In the genomic region with DNA sequence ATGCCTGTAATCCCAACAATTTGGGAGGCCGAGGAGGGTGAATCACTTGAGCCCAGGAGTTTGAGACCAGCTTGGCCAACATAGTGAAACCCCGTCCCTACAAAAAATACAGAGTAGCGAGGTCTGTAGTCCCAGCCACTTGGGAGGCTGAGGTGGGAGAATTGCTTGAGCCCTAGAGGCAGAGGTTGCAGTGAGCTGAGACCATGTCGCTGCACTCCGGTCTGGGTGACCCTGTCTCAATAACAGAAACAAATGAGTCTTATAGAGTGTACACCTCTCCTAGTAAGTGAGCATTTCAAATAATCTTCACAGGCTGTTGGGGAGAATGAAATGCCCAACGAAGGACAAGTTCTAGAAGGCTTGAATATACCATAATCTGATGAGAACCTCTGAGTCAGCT, we compare ENCODE assay signal across 23 cellular contexts. TPM values are rescaled to one million over a fixed set of nuclear protein-coding genes. Genes with fewer than 3 reads are reported as not detected.
DNase-seq lines count a peak whose midpoint lies in the region; ATAC-seq, FAIRE-seq and TF ChIP-seq lines count a peak whose summit lies in the region.
"Had no signal": no experiment of that assay in that cellular context is flagged by ENCODE, and none has a peak within 500 bp of the region (broad histone marks: within the 10 kb centered on the region; RNA-seq: fewer than 3 reads in every experiment).

No MANE protein-coding gene starts in this region.

- H2BK5ac ChIP-seq in H1 (ENCODE audit: low read depth, low read length), result no peak overlapping the region

- H4K8ac ChIP-seq in H1 (ENCODE audit: extremely low read depth, insufficient read depth, low read length), result no peak overlapping the region

- no peak overlapping the region for H4K5ac ChIP-seq in H1 (ENCODE audit: insufficient read length, low read depth, low read length)

- H3K27ac Mint-ChIP-seq in GM23338, result no peak overlapping the region
- H3K27ac Mint-ChIP-seq: B cell; CD4-positive, alpha-beta T cell; CD8-positive, alpha-beta T cell had no signal

- TF ChIP-seq RAD21 in H1 (IDR thresholded peaks at IDR 0.05 in 1 of 2, conservative IDR thresholded peaks at IDR 0.05 in 1 of 2; ENCODE audit: low read depth in 2 of 2, low read length in 2 of 2), result no peak

- H3K4ac ChIP-seq in H1 (replicated peaks; ENCODE audit: insufficient read length, low read depth, low read length), result no peak overlapping the region

- 95% methylated on average over 6 of the region's 6 CpGs; no CpG with 5 or more reads in 1 of the 2 experiments for WGBS in H1 (ENCODE audit: extremely low coverage in 1 of 2, insufficient coverage in 1 of 2, insufficient read length in 1 of 2, insufficient replicate concordance in 2 of 2, low coverage in 1 of 2, low lambda C conversion rate in 2 of 2, missing lambda C conversion rate in 1 of 2), 2 experiments
- WGBS in heart right ventricle, 2 donors, result 93 to 95% methylated on average over 6 of the region's 6 CpGs

- DNase-seq in GM23338 (ENCODE audit: low spot score) (no peak), H1 (ENCODE audit: low read depth in 1 of 2, low spot score in 2 of 2) (no peak), heart right ventricle (no peak)
- DNase-seq in activated CD4-positive, alpha-beta T cell treated with anti-CD3 and anti-CD28 coated beads for 1 hour, result no peak
- DNase-seq in activated CD4-positive, CD25-positive, alpha-beta regulatory T cell (lab: John Stamatoyannopoulos, UW), result no peak
- DNase-seq: 8988T; AML-193; Caco-2; Calu3; CD4-positive, alpha-beta T cell; CD8-positive, alpha-beta T cell; DMS79 treated with DMSO at 0.1 percent for 48 hours; GF-D8 had no signal

- no peak overlapping the region for H2BK120ac ChIP-seq in H1 (replicated peaks; ENCODE audit: low read depth, low read length)

- peaks cover 48% of the 10 kb centered on the region for H4K20me1 ChIP-seq in GM23338 (replicated peaks; ENCODE audit: insufficient read depth)
- peaks cover 10% of the 10 kb centered on the region in 2 experiments for H4K20me1 ChIP-seq in H1 (replicated peaks in 1 of 2; ENCODE audit: control insufficient read depth in 1 of 2, insufficient read depth in 2 of 2, low read length in 2 of 2)

- peaks cover 3% of the 10 kb centered on the region for H3K79me1 ChIP-seq in H1 (ENCODE audit: low read depth, low read length)

- H3K18ac ChIP-seq in H1 (ENCODE audit: extremely low read depth, low read length), result no peak overlapping the region

- POLR2A ChIA-PET in H1 (lab: Charles Lee; ENCODE audit: partially characterized antibody), result interaction anchor here (0.6 to 2.3 kb wide), 7 partner anchors 14 to 376 kb away, joined by 3 to 6 read pairs (median 3); no protein-coding TSS in a partner anchor

- TF ChIP-seq EP300 in H1 (IDR thresholded peaks at IDR 0.05; ENCODE audit: borderline replicate concordance in 1 of 2, low read depth in 2 of 2, low read length in 2 of 2), result no peak

- H3K27ac ChIP-seq in GM23338 (ENCODE audit: low read depth), result peak overlapping the region; percentile 47; the same call in 1 of the 2 replicates
- peak overlapping the region; percentile 47; the same call in 1 of the 2 replicates for H3K27ac ChIP-seq in VCaP
- H3K27ac ChIP-seq in H1 (ENCODE audit: low read depth, low read length), result no peak overlapping the region
- H3K27ac ChIP-seq in heart right ventricle, result no peak overlapping the region
- H3K27ac ChIP-seq: BLaER1 treated with 17β-estradiol and CSF1 and Interleukin-3, amounts not matched to agents 10 nM and 100 nM; C4-2B had no signal

- H3K4me2 ChIP-seq in GM23338, result no peak overlapping the region
- no peak overlapping the region for H3K4me2 ChIP-seq in H1 (ENCODE audit: insufficient read depth in 1 of 2, low read depth in 2 of 2, low read length in 2 of 2)
- H3K4me2 ChIP-seq: BLaER1 treated with 17β-estradiol and CSF1 and Interleukin-3, amounts not matched to agents 10 nM and 100 nM had no signal

- H3K4me3 Mint-ChIP-seq in GM23338, result no peak overlapping the region
- H3K4me3 Mint-ChIP-seq: B cell; CD4-positive, alpha-beta T cell; CD8-positive, alpha-beta T cell had no signal

- no peak for FAIRE-seq in H1 (lab: Jason Lieb, UNC)
- FAIRE-seq: A204.1, D721Med, G401.6, GM12891, GM19239 had no signal

- H3K36me3 Mint-ChIP-seq in GM23338 (ENCODE audit: low read depth), result peaks cover 94% of the 10 kb centered on the region
- H3K36me3 Mint-ChIP-seq: CD8-positive, alpha-beta T cell had no signal

- H3K36me3 ChIP-seq in GM23338 (ENCODE audit: insufficient read depth) (peaks cover 83% of the 10 kb centered on the region), H1 (ENCODE audit: control insufficient read depth in 2 of 4, insufficient read depth in 4 of 4, low read length in 3 of 4) (peaks cover 60 to 91% (median 83%) of the 10 kb centered on the region in 4 experiments), heart right ventricle (peaks cover 0 to 14% (median 0%) of the 10 kb centered on the region in 9 donors)

- H3K56ac ChIP-seq in H1 (replicated peaks; ENCODE audit: insufficient read length, low read depth, low read length), result no peak overlapping the region

- no peak overlapping the region for H2AK5ac ChIP-seq in H1 (ENCODE audit: low read depth, low read length)

- no peak overlapping the region for H3K14ac ChIP-seq in H1 (ENCODE audit: insufficient read length)

- CTCF ChIA-PET in H1 (lab: Charles Lee; ENCODE audit: partially characterized antibody), result interaction anchor here (0.6 kb wide), 2 partner anchors 416 to 1453 kb away, joined by 3 read pairs; no protein-coding TSS in a partner anchor

- peaks cover 9% of the 10 kb centered on the region for H3K23me2 ChIP-seq in H1 (ENCODE audit: low read depth, low read length)

- no peaks in the 10 kb centered on the region for H3K9me3 ChIP-seq in H1 (ENCODE audit: insufficient read depth in 2 of 2, low read depth in 1 of 2, low read length in 1 of 2)
- H3K9me3 ChIP-seq in heart right ventricle, result no peaks in the 10 kb centered on the region
- H3K9me3 ChIP-seq: Caco-2 had no signal

- TF ChIP-seq CTCF in GM23338 (conservative IDR thresholded peaks at IDR 0.05; ENCODE audit: low read depth in 2 of 2) (no peak), VCaP (conservative IDR thresholded peaks at IDR 0.05) (no peak), H1 (IDR thresholded peaks at IDR 0.05; ENCODE audit: control extremely low read depth in 1 of 3, insufficient read depth in 1 of 3, low read depth in 1 of 3, low read length in 3 of 3) (no peak), heart right ventricle (IDR thresholded peaks at IDR 0.05) (no peak)

- no peak overlapping the region for H3K4me3 ChIP-seq in GM23338
- no peak overlapping the region for H3K4me3 ChIP-seq in H1 (ENCODE audit: extremely low read depth in 1 of 4, insufficient read depth in 2 of 4, low read depth in 3 of 4, low read length in 4 of 4)
- H3K4me3 ChIP-seq in heart right ventricle, result no peak overlapping the region
- H3K4me3 ChIP-seq: BLaER1 treated with 17β-estradiol and CSF1 and Interleukin-3, amounts not matched to agents 10 nM and 100 nM had no signal

- peak in 1 of 2 experiments; percentile 24; a peak in 1 of 3 replicates for TF ChIP-seq POLR2A in H1 (IDR thresholded peaks at IDR 0.05; ENCODE audit: control extremely low read depth in 1 of 2, low read depth in 2 of 2, low read length in 2 of 2)

- intact Hi-C loops in heart right ventricle (cut with DNase I), result no loop called here

- ATAC-seq in GM23338 (no peak), heart right ventricle (no peak), GM19324 (IDR thresholded peaks at IDR 0.05; ENCODE audit: low FRiP score, unreplicated experiment) (no peak)
- ATAC-seq: CD8-positive, alpha-beta T cell had no signal

- H3F3A ChIP-seq in GM23338 (replicated peaks; ENCODE audit: low read depth), result peaks cover 67% of the 10 kb centered on the region

- no peak overlapping the region for H2BK12ac ChIP-seq in H1 (ENCODE audit: low read depth, low read length)

- H3K9me2 ChIP-seq in GM23338 (ENCODE audit: insufficient read depth), result no peaks in the 10 kb centered on the region

- no peaks in the 10 kb centered on the region for H3K9me3 Mint-ChIP-seq in GM23338
- H3K9me3 Mint-ChIP-seq: CD4-positive, alpha-beta T cell; CD8-positive, alpha-beta T cell had no signal

- peaks cover 7% of the 10 kb centered on the region for H3K27me3 Mint-ChIP-seq in GM23338 (ENCODE audit: insufficient read depth, low read depth, poor library complexity)

- H3K4me1 Mint-ChIP-seq in GM23338, result peaks cover 16% of the 10 kb centered on the region

- no peak overlapping the region for H4K91ac ChIP-seq in H1 (replicated peaks; ENCODE audit: insufficient read length, low read length)

- H3K27me3 ChIP-seq in GM23338 (ENCODE audit: insufficient read depth) (no peaks in the 10 kb centered on the region), H1 (replicated peaks in 1 of 4; ENCODE audit: control insufficient read depth in 3 of 4, extremely low read depth in 1 of 4, insufficient read depth in 3 of 4, low read length in 3 of 4) (no peaks in the 10 kb centered on the region), heart right ventricle (peaks cover 0 to 26% (median 11%) of the 10 kb centered on the region in 7 donors)
- H3K27me3 ChIP-seq: BLaER1 treated with 17β-estradiol and CSF1 and Interleukin-3, amounts not matched to agents 10 nM and 100 nM had no signal

- H3K23ac ChIP-seq in H1 (ENCODE audit: insufficient read length), result no peak overlapping the region

- no peak overlapping the region for H2AFZ ChIP-seq in GM23338
- no peak overlapping the region for H2AFZ ChIP-seq in H1 (ENCODE audit: low read length)

- H3K9ac ChIP-seq in H1 (replicated peaks in 1 of 4; ENCODE audit: extremely low read depth in 1 of 4, low read depth in 3 of 4, low read length in 3 of 4), result no peak overlapping the region
- H3K9ac ChIP-seq: BLaER1 treated with 17β-estradiol and CSF1 and Interleukin-3, amounts not matched to agents 10 nM and 100 nM had no signal

- no peak overlapping the region for H2BK20ac ChIP-seq in H1 (ENCODE audit: low read length)

- H3K79me2 ChIP-seq in GM23338 (replicated peaks; ENCODE audit: insufficient read depth) (peaks cover 37% of the 10 kb centered on the region), H1 (ENCODE audit: control insufficient read depth in 1 of 2, insufficient read depth in 2 of 2, low read length in 2 of 2) (peaks cover 0 to 37% of the 10 kb centered on the region in 2 experiments; a peak in 2 of 4 replicates)

- H3K4me1 ChIP-seq in GM23338 (ENCODE audit: insufficient read depth), result peaks cover 14% of the 10 kb centered on the region
- peaks cover 0 to 8% (median 4%) of the 10 kb centered on the region in 4 experiments; a peak in 4 of 7 replicates for H3K4me1 ChIP-seq in H1 (replicated peaks in 1 of 4; ENCODE audit: control insufficient read depth in 3 of 4, insufficient read depth in 4 of 4, low read length in 3 of 4)
- peaks cover 4 to 10% (median 8%) of the 10 kb centered on the region in 9 donors for H3K4me1 ChIP-seq in heart right ventricle

- H2BK15ac ChIP-seq in H1 (ENCODE audit: low read length), result no peak overlapping the region

RNA-seq across cellular contexts. Expression of gene UCHL1, which starts 5.5 kb away (rescaled TPM):
- total RNA-seq in GM23338 (2014; rRNA removed; shearing (Covaris generic)), result 1,758 and 1,823 TPM in 2 replicates
- 926 and 998 TPM in 2 replicates for polyA plus RNA-seq in GM23338 (2016; fragmentation: Nextera tagmentation; extraction: Ambion mirVana)
- 780 and 781 TPM in 2 replicates for total RNA-seq in H1 (2021; fragmentation: NEBNext Ultra II Directional; extraction: Animal tissue kit (Norgen Biotek cat#: 25700))
- polyA plus RNA-seq in H1 (2011; rRNA removed), result 1,686 and 1,717 TPM in 2 replicates
- polyA plus RNA-seq in H1 (2011; cell fraction: cytosol; rRNA removed), result 1,673 TPM
- 1,927 TPM for polyA plus RNA-seq in H1 (2011; cell fraction: nucleus; rRNA removed)
- 981 to 1,410 TPM (median 1,102 TPM) in 4 replicates for polyA plus RNA-seq in H1 (2012, experiment 1 of 2)
- polyA plus RNA-seq in H1 (2012, experiment 2 of 2), result 1,497 TPM
- 1,061 TPM for polyA plus RNA-seq in H1 (2013, experiment 1 of 2)
- 1,063 TPM for polyA plus RNA-seq in H1 (2013, experiment 2 of 2)
- 527 and 542 TPM in 2 replicates for polyA minus RNA-seq in H1 (2011; rRNA and poly(A)+ RNA removed)
- 249 TPM for polyA minus RNA-seq in H1 (2011; cell fraction: cytosol; rRNA and poly(A)+ RNA removed)
- polyA minus RNA-seq in H1 (2011; cell fraction: nucleus; rRNA and poly(A)+ RNA removed), result 296 TPM
- 10 to 100 TPM in 6 of 10 donors, 1 to 10 TPM in 4; 3.2 to 75.9 (median 12.1) TPM for total RNA-seq in heart right ventricle
- polyA plus RNA-seq in heart right ventricle, result 1 to 10 TPM; 7.8 to 8.5 TPM
- total RNA-seq: CD4-positive, alpha-beta T cell; CD8-positive, alpha-beta T cell had no signal

RNA-seq across cellular contexts. Expression of gene APBB2, which starts 47.9 kb away (rescaled TPM):
- total RNA-seq in GM23338 (2014; rRNA removed; shearing (Covaris generic)), result 56.4 and 74.8 TPM in 2 replicates
- polyA plus RNA-seq in GM23338 (2016; fragmentation: Nextera tagmentation; extraction: Ambion mirVana) (34.1 and 35.8 TPM in 2 replicates), H1 (2011; rRNA removed) (58.7 and 63.6 TPM in 2 replicates), heart right ventricle (10 to 100 TPM in 1 of 2 donors, 1 to 10 TPM in 1; 5.2 to 12.0 TPM)
- total RNA-seq in H1 (2021; fragmentation: NEBNext Ultra II Directional; extraction: Animal tissue kit (Norgen Biotek cat#: 25700)), result 59.4 and 64.0 TPM in 2 replicates
- 70.8 TPM for polyA plus RNA-seq in H1 (2011; cell fraction: cytosol; rRNA removed)
- polyA plus RNA-seq in H1 (2011; cell fraction: nucleus; rRNA removed), result 75.6 TPM
- 35.7 to 49.6 TPM (median 46.2 TPM) in 4 replicates for polyA plus RNA-seq in H1 (2012, experiment 1 of 2)
- 7.2 TPM for polyA plus RNA-seq in H1 (2012, experiment 2 of 2)
- 38.0 TPM for polyA plus RNA-seq in H1 (2013, experiment 1 of 2)
- 40.7 TPM for polyA plus RNA-seq in H1 (2013, experiment 2 of 2)
- polyA minus RNA-seq in H1 (2011; rRNA and poly(A)+ RNA removed), result 151 and 163 TPM in 2 replicates
- 47.0 TPM for polyA minus RNA-seq in H1 (2011; cell fraction: cytosol; rRNA and poly(A)+ RNA removed)
- polyA minus RNA-seq in H1 (2011; cell fraction: nucleus; rRNA and poly(A)+ RNA removed), result 91.3 TPM
- 10 to 100 TPM; 22.3 to 35.4 (median 27.8) TPM for total RNA-seq in heart right ventricle

Comparison
In these comparisons a context has a peak if more than half of its experiments do, and no peak if none do; other contexts are left out.
1. H3K27ac ChIP-seq: peak in GM23338 (single experiment) and VCaP (single experiment); none in H1 (single experiment) and heart right ventricle (0 of 10).
2. RNA of gene UCHL1, which starts 5.5 kb away (total RNA-seq): 1,758 to 1,823 TPM in GM23338 and 780 to 781 TPM in H1; 3.2 to 75.9 TPM in heart right ventricle; every median in the first group is over 10 times any median in the second.